ENCODE assay signal across 14 cellular contexts in the genomic region with DNA sequence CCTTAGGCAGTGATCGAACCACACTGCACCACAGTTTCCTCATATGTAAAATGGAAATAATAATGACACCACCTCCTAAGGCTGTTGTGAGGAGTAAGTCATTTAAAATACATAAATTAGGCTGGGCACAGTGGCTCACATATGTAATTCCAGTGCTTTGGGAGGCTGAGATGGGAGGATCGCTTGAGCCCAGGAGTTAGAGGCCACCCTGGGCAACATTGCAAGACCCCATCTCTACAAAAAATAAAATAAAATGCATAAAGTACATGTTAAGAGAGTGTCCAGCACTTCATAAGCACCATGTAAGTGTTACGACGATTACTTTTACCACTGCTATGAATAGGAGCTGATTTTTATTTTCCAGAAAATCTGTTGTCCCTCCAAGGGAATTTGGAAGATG.
"Had no signal": no experiment of that assay in that cellular context is flagged by ENCODE, and none has a peak within 500 bp of the region (broad histone marks: within the 10 kb centered on the region; RNA-seq: fewer than 3 reads in every experiment).

No MANE protein-coding gene starts in this region.

- ATAC-seq: activated CD4-positive, CD25-positive, alpha-beta regulatory T cell treated with anti-CD3 and anti-CD28 coated beads, Interleukin-2, amount 50 U/mL, for 24 hours; lower lobe of right lung; natural killer cell had no signal

- H3K36me3 ChIP-seq: lower lobe of right lung, right atrium auricular region, suprapubic skin had no signal

- H3K9me3 Mint-ChIP-seq: brain; central memory CD8-positive, alpha-beta T cell; mesothelial cell of epicardium; natural killer cell had no signal

- H3K9ac ChIP-seq: SK-N-SH had no signal

- H3K27me3 Mint-ChIP-seq: central memory CD8-positive, alpha-beta T cell had no signal

- H3K4me1 ChIP-seq: right atrium auricular region, suprapubic skin had no signal

- H3K9me3 ChIP-seq: lower lobe of right lung, right atrium auricular region, SK-N-SH, suprapubic skin had no signal

- H3K27ac ChIP-seq: lower lobe of right lung, right atrium auricular region, suprapubic skin had no signal

- H3K4me2 ChIP-seq: SK-N-SH had no signal

- H3K36me3 Mint-ChIP-seq: brain, natural killer cell had no signal

- H3K4me3 Mint-ChIP-seq: brain; central memory CD8-positive, alpha-beta T cell; mesothelial cell of epicardium; natural killer cell had no signal

- H3K4me3 ChIP-seq: lower lobe of right lung, right atrium auricular region, suprapubic skin had no signal

- DNase-seq: activated naive CD4-positive, alpha-beta T cell; effector memory CD4-positive, alpha-beta T cell; hippocampal formation; lower lobe of right lung; natural killer cell; nucleus accumbens; SK-N-SH; stimulated activated naive CD4-positive, alpha-beta T cell had no signal

- H3K27ac Mint-ChIP-seq: brain, natural killer cell had no signal

- H3K27me3 ChIP-seq: right atrium auricular region, suprapubic skin had no signal
